In genomic region chr1:7961199-7962010, GRCh38 we compare ENCODE assay signal across 9 cellular contexts. TPM values are rescaled to one million over a fixed set of nuclear protein-coding genes. Genes with fewer than 3 reads are reported as not detected.
DNase-seq lines count a peak whose midpoint lies in the region; ATAC-seq, FAIRE-seq and TF ChIP-seq lines count a peak whose summit lies in the region.
"Had no signal": no experiment of that assay in that cellular context is flagged by ENCODE, and none has a peak within 500 bp of the region (broad histone marks: within the 10 kb centered on the region; RNA-seq: fewer than 3 reads in every experiment).

Gene PARK7 (plus strand): TSS chr1:7961711. CDS start chr1:7962786, 1,075 bp downstream.

- H4K20me1 ChIP-seq in mammary epithelial cell (ENCODE audit: insufficient read depth, low read length): no peaks in the 10 kb centered on the region

- peaks cover 11% of the 10 kb centered on the region for H3K4me1 ChIP-seq in mammary epithelial cell (ENCODE audit: insufficient read depth, low read length)
- peaks cover 3% of the 10 kb centered on the region; the same call in 1 of the 2 replicates for H3K4me1 ChIP-seq in iPS-20b (ENCODE audit: insufficient read depth, low read length)
- H3K4me1 ChIP-seq in small intestine (ENCODE audit: control insufficient read depth in 2 of 2, insufficient read depth in 1 of 2, low read depth in 1 of 2, low read length in 1 of 2): peaks cover 0 to 5% of the 10 kb centered on the region in 2 donors

- BruUV-seq in mammary epithelial cell (replicated peaks; lab: Mats Ljungman, UMichigan): no TSS peak

- peaks cover 35% of the 10 kb centered on the region for H3K36me3 ChIP-seq in WERI-Rb-1
- H3K36me3 ChIP-seq in mammary epithelial cell (ENCODE audit: insufficient read depth, low read length): peaks cover 14% of the 10 kb centered on the region
- peaks cover 34% of the 10 kb centered on the region for H3K36me3 ChIP-seq in iPS-20b (ENCODE audit: insufficient read depth, low read depth, low read length)
- peaks cover 2 to 12% of the 10 kb centered on the region in 2 donors for H3K36me3 ChIP-seq in small intestine (ENCODE audit: control insufficient read depth in 2 of 2, insufficient read depth in 2 of 2, low read length in 2 of 2)

- H3K4me3 ChIP-seq in WERI-Rb-1 (ENCODE audit: low read depth, low read length): peak within 1 kb of the TSS; percentile 97
- peak within 1 kb of the TSS; percentile 89 to 92 (median 92) for H3K4me3 ChIP-seq in mammary epithelial cell (replicated peaks in 1 of 3; ENCODE audit: insufficient read depth in 1 of 3, low read depth in 2 of 3, low read length in 3 of 3)
- peak within 1 kb of the TSS; percentile 91 for H3K4me3 ChIP-seq in iPS-20b (ENCODE audit: low read length)
- peak within 1 kb of the TSS; percentile 81 to 93 for H3K4me3 ChIP-seq in small intestine (ENCODE audit: low read depth in 1 of 2, low read length in 2 of 2)

- peaks cover 53% of the 10 kb centered on the region for H3K79me2 ChIP-seq in mammary epithelial cell (ENCODE audit: insufficient read depth, low read length)

- WGBS in mammary epithelial cell (ENCODE audit: low coverage, missing lambda C conversion rate): 0% methylated on average over 20 of the region's 81 CpGs
- 0 to 1% (median 0%) methylated on average over 59 to 81 of the region's 81 CpGs for WGBS in small intestine, 3 donors

- peak; percentile 99 for DNase-seq in AG08396 (ENCODE audit: low spot score)
- DNase-seq in NCI-H2227 (lab: John Stamatoyannopoulos, UW; ENCODE audit: unreplicated experiment): peak; percentile 99
- DNase-seq in WERI-Rb-1: peak; percentile 99
- peak; percentile 100 for DNase-seq in mammary epithelial cell
- DNase-seq in small intestine: peak; percentile 99

- FAIRE-seq in small intestine (lab: Jason Lieb, UNC): no peak
- FAIRE-seq: islet of Langerhans had no signal

- in situ Hi-C loops in mammary epithelial cell (cut with MboI; ENCODE audit: low sequenced_read_pairs in 2 of 2): no loop called here

- CTCF ChIA-PET in mammary epithelial cell (lab: Charles Lee; ENCODE audit: low non-redundant PET): no interaction called here

- H3K9me3 ChIP-seq in WERI-Rb-1 (ENCODE audit: severe bottlenecking) (no peaks in the 10 kb centered on the region), mammary epithelial cell (replicated peaks; ENCODE audit: insufficient read depth, low read length) (no peaks in the 10 kb centered on the region), iPS-20b (ENCODE audit: insufficient read depth, low read depth, low read length) (no peaks in the 10 kb centered on the region), small intestine (ENCODE audit: control insufficient read depth, low read depth) (no peaks in the 10 kb centered on the region)

- ATAC-seq in GM18907 (IDR thresholded peaks at IDR 0.05; ENCODE audit: unreplicated experiment) (peak; percentile 94), HG03159 (IDR thresholded peaks at IDR 0.05; ENCODE audit: unreplicated experiment) (peak; percentile 93)

- H3K27me3 ChIP-seq in WERI-Rb-1 (ENCODE audit: insufficient read depth, low read depth, severe bottlenecking) (no peaks in the 10 kb centered on the region), mammary epithelial cell (ENCODE audit: insufficient read depth, low read length) (no peaks in the 10 kb centered on the region), iPS-20b (ENCODE audit: insufficient read depth, low read length) (no peaks in the 10 kb centered on the region), small intestine (ENCODE audit: control insufficient read depth in 2 of 2, insufficient read depth in 2 of 2, low read length in 2 of 2) (no peaks in the 10 kb centered on the region)

- H3K9ac ChIP-seq in mammary epithelial cell (ENCODE audit: insufficient read depth, low read length) (peak within 1 kb of the TSS; percentile 88), iPS-20b (ENCODE audit: low read depth, low read length) (peak within 1 kb of the TSS; percentile 93)

- H2AFZ ChIP-seq in mammary epithelial cell (ENCODE audit: low read depth, low read length): peak within 1 kb of the TSS; percentile 93

- intact Hi-C loops in mammary epithelial cell (cut with micrococcal nuclease): loop anchor here (1.0 kb wide), 3 partner anchors 59 to 298 kb away; no protein-coding TSS in a partner anchor

- peak; percentile 55 for TF ChIP-seq CTCF in WERI-Rb-1 (IDR thresholded peaks at IDR 0.05; ENCODE audit: low read depth, low read length)
- TF ChIP-seq CTCF in mammary epithelial cell (conservative IDR thresholded peaks at IDR 0.05 in 1 of 2, IDR thresholded peaks at IDR 0.05 in 1 of 2; ENCODE audit: extremely low read depth in 1 of 2, insufficient read depth in 1 of 2, low read depth in 1 of 2, low read length in 2 of 2): peak; percentile 41 to 61

- peak within 1 kb of the TSS; percentile 88 for H3K27ac ChIP-seq in WERI-Rb-1
- H3K27ac ChIP-seq in mammary epithelial cell (ENCODE audit: insufficient read depth, low read depth, low read length): peak within 1 kb of the TSS; percentile 84
- H3K27ac ChIP-seq in iPS-20b (ENCODE audit: low read length): peak within 1 kb of the TSS; percentile 81
- H3K27ac ChIP-seq in small intestine (ENCODE audit: low read depth in 1 of 2, low read length in 1 of 2): peak within 1 kb of the TSS; percentile 82 to 98

- H3K4me2 ChIP-seq in mammary epithelial cell (ENCODE audit: insufficient read depth, low read depth, low read length): peak within 1 kb of the TSS; percentile 86

- dilution Hi-C loops in mammary epithelial cell (cut with HindIII; ENCODE audit: low sequenced_read_pairs): no loop called here

RNA-seq across cellular contexts. Expression of gene PARK7, which starts in this region (rescaled TPM):
- total RNA-seq in mammary epithelial cell: 100 to 1,000 TPM; 106 to 264 TPM
- polyA plus RNA-seq in mammary epithelial cell (361 TPM), small intestine (100 to 1,000 TPM; 206 to 297 (median 239) TPM)
- 166 TPM for polyA minus RNA-seq in mammary epithelial cell

Comparison
In these comparisons a context has a peak if more than half of its experiments do, and no peak if none do; other contexts are left out.
1. Peak in every context shown above with its lines: DNase-seq, ATAC-seq, H3K4me3 ChIP-seq and H3K27ac ChIP-seq.